Comparison of ENCODE assay signal across 8 cellular contexts in the genomic region with DNA sequence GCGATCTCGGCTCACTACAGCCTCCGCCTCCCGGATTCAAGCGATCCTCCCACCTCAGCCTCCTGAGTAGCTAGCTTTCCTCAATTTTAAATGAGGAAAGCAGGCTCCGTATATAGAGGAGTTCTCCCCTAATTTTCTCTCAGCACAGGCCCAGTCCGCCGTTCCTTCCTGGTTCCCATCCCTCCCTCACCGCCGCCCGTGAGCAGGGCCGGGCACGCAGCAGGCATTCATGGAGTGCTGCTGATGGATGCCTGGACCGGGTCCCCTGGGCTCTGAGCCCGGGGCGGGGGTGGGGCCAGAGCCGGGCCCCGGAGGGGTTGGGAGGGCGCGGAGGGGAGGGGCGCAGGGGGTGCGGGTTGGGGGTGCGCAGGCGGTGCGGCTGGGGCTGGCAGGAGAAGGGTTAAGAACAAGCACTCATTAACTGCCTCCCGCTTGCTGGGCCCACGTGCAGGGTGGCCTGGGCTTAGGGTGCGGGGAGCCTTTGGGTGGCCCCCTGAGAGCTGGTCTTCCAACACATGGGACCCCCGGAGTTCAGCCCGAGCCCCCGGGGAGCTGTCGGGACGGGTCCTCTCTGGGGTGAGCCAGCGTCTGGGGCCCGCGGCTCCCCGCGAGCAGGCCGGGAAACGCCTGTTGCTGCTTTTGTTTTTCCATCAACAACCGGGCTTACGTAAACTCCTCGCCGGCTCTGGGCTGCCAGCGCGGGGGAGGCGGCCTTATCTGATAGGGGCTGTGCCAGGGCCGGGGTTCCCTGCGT. TPM values are rescaled to one million over a fixed set of nuclear protein-coding genes. Genes with fewer than 3 reads are reported as not detected.
A peak's percentile ranks its signal among the peaks of the same experiment; 100 is the strongest.
DNase-seq lines count a peak whose midpoint lies in the region; ATAC-seq and TF ChIP-seq lines count a peak whose summit lies in the region.

No MANE protein-coding gene starts in this region.

- no peak overlapping the region for H3K4me3 Mint-ChIP-seq in neural progenitor cell
- H3K4me3 Mint-ChIP-seq in activated CD8-positive, alpha-beta memory T cell treated with anti-CD3 and anti-CD28 coated beads, Interleukin-2, amount 10 ng/mL, durations not matched to agents 7 days and 5 days, result no peak overlapping the region

- H3F3A ChIP-seq in neural progenitor cell (ENCODE audit: low read depth), result peaks cover 3% of the 10 kb centered on the region

- peak overlapping the region; percentile 66 for H2AFZ ChIP-seq in neural progenitor cell (replicated peaks)

- H3K27me3 Mint-ChIP-seq in neural progenitor cell (ENCODE audit: insufficient read depth, low read depth), result peaks cover 18% of the 10 kb centered on the region
- peaks cover 68% of the 10 kb centered on the region for H3K27me3 Mint-ChIP-seq in activated CD8-positive, alpha-beta memory T cell treated with anti-CD3 and anti-CD28 coated beads, Interleukin-2, amount 10 ng/mL, durations not matched to agents 7 days and 5 days

- H3K4me1 Mint-ChIP-seq in neural progenitor cell, result peaks cover 3% of the 10 kb centered on the region
- H3K4me1 Mint-ChIP-seq in activated CD8-positive, alpha-beta memory T cell treated with anti-CD3 and anti-CD28 coated beads, Interleukin-2, amount 10 ng/mL, durations not matched to agents 7 days and 5 days, result peaks cover 3% of the 10 kb centered on the region

- no peaks in the 10 kb centered on the region for H3K79me2 ChIP-seq in neural progenitor cell (ENCODE audit: low read depth)

- H3K27me3 ChIP-seq in neural progenitor cell, result peaks cover 79% of the 10 kb centered on the region

- no peak overlapping the region for H3K27ac Mint-ChIP-seq in neural progenitor cell
- no peak overlapping the region for H3K27ac Mint-ChIP-seq in activated CD8-positive, alpha-beta memory T cell treated with anti-CD3 and anti-CD28 coated beads, Interleukin-2, amount 10 ng/mL, durations not matched to agents 7 days and 5 days

- no peaks in the 10 kb centered on the region for H3K36me3 ChIP-seq in neural progenitor cell

- no peaks in the 10 kb centered on the region for H3K9me3 Mint-ChIP-seq in neural progenitor cell
- H3K9me3 Mint-ChIP-seq in activated CD8-positive, alpha-beta memory T cell treated with anti-CD3 and anti-CD28 coated beads, Interleukin-2, amount 10 ng/mL, durations not matched to agents 7 days and 5 days (ENCODE audit: low read depth), result no peaks in the 10 kb centered on the region

- no peak overlapping the region for H3K9ac ChIP-seq in neural progenitor cell

- peak overlapping the region; percentile 25 for H3K4me3 ChIP-seq in epithelial cell of esophagus (ENCODE audit: low read length)
- H3K4me3 ChIP-seq in neural progenitor cell, result peak overlapping the region; percentile 45

- no peaks in the 10 kb centered on the region for H4K20me1 ChIP-seq in neural progenitor cell (ENCODE audit: low read depth)

- DNase-seq in NCI-H2171 treated with DMSO at 0.1 percent for 48 hours (lab: John Stamatoyannopoulos, UW) (peak; percentile 59), epithelial cell of esophagus (ENCODE audit: low read depth) (peak; percentile 46), neural progenitor cell (ENCODE audit: low spot score) (peak; percentile 62), NCI-H2081 (lab: John Stamatoyannopoulos, UW) (no peak)
- DNase-seq in effector CD4-positive, alpha-beta T cell, result no peak
- DNase-seq in activated CD8-positive, alpha-beta memory T cell treated with anti-CD3 and anti-CD28 coated beads, Interleukin-2, amount 10 ng/mL, durations not matched to agents 7 days and 5 days, result no peak

- ATAC-seq in GM19467 (IDR thresholded peaks at IDR 0.05; ENCODE audit: unreplicated experiment), result no peak
- ATAC-seq in activated CD8-positive, alpha-beta memory T cell treated with anti-CD3 and anti-CD28 coated beads, Interleukin-2, amount 10 ng/mL, durations not matched to agents 7 days and 5 days, result no peak

- H3K4me2 ChIP-seq in neural progenitor cell, result peak overlapping the region; percentile 93

- no peaks in the 10 kb centered on the region for H3K9me3 ChIP-seq in neural progenitor cell (ENCODE audit: low read depth)

- peaks cover 9% of the 10 kb centered on the region for H3K4me1 ChIP-seq in neural progenitor cell

- peak overlapping the region; percentile 18; the same call in 1 of the 2 replicates for H3K27ac ChIP-seq in C4-2B
- no peak overlapping the region for H3K27ac ChIP-seq in neural progenitor cell

- CTCF ChIA-PET in activated CD8-positive, alpha-beta memory T cell treated with anti-CD3 and anti-CD28 coated beads, Interleukin-2, amount 10 ng/mL, durations not matched to agents 7 days and 5 days (lab: Charles Lee), result no interaction called here

- TF ChIP-seq CTCF in C4-2B (conservative IDR thresholded peaks at IDR 0.05), result no peak
- no peak for TF ChIP-seq CTCF in epithelial cell of esophagus (IDR thresholded peaks at IDR 0.05; ENCODE audit: insufficient read depth, low read depth, low read length, missing control alignments)
- TF ChIP-seq CTCF in neural progenitor cell (IDR thresholded peaks at IDR 0.05), result no peak

- H3K36me3 Mint-ChIP-seq in neural progenitor cell, result no peaks in the 10 kb centered on the region
- H3K36me3 Mint-ChIP-seq in activated CD8-positive, alpha-beta memory T cell treated with anti-CD3 and anti-CD28 coated beads, Interleukin-2, amount 10 ng/mL, durations not matched to agents 7 days and 5 days, result no peaks in the 10 kb centered on the region

RNA-seq across cellular contexts. Expression of gene LHX2, which starts 33.7 kb away (rescaled TPM):
- 36.3 and 59.5 TPM in 2 replicates for total RNA-seq in neural progenitor cell (ENCODE audit: low replicate concordance)
- total RNA-seq in activated CD8-positive, alpha-beta memory T cell treated with anti-CD3 and anti-CD28 coated beads, Interleukin-2, amount 10 ng/mL, durations not matched to agents 7 days and 5 days, result not detected

Comparison
In these comparisons a context has a peak if more than half of its experiments do, and no peak if none do; other contexts are left out.
1. DNase-seq: peak in NCI-H2171 treated with DMSO at 0.1 percent for 48 hours (single experiment), epithelial cell of esophagus (single experiment) and neural progenitor cell (single experiment); none in NCI-H2081 (0 of 2), effector CD4-positive, alpha-beta T cell (single experiment) and activated CD8-positive, alpha-beta memory T cell treated with anti-CD3 and anti-CD28 coated beads, Interleukin-2, amount 10 ng/mL, durations not matched to agents 7 days and 5 days (single experiment).
2. RNA of gene LHX2, which starts 33.7 kb away (total RNA-seq): 36.3 to 59.5 TPM in neural progenitor cell; not detected in activated CD8-positive, alpha-beta memory T cell treated with anti-CD3 and anti-CD28 coated beads, Interleukin-2, amount 10 ng/mL, durations not matched to agents 7 days and 5 days; every median in the first group is over 10 times any median in the second.